Comparison of ENCODE assay signal across 19 cellular contexts in genomic region chr5:152124413-152125082, GRCh38.
"Had no signal": no experiment of that assay in that cellular context is flagged by ENCODE, and none has a peak within 500 bp of the region (broad histone marks: within the 10 kb centered on the region; RNA-seq: fewer than 3 reads in every experiment).

No MANE protein-coding gene starts in this region.

- H3K4me1 Mint-ChIP-seq: activated CD4-positive, alpha-beta T cell treated with anti-CD3 and anti-CD28 coated beads, Interleukin-2, amount 10 ng/mL, durations not matched to agents 7 days and 5 days; activated naive CD8-positive, alpha-beta T cell treated with anti-CD3 and anti-CD28 coated beads for 36 hours had no signal

- H3K27me3 Mint-ChIP-seq: activated naive CD8-positive, alpha-beta T cell treated with anti-CD3 and anti-CD28 coated beads for 36 hours; brain had no signal

- H3K4me3 ChIP-seq: coronary artery, heart left ventricle, sigmoid colon, spleen, stomach, testis had no signal

- ATAC-seq: activated T-cell treated with anti-CD3 and anti-CD28 coated beads, Interleukin-2, amount 50 U/mL, for 72 hours; heart left ventricle; left ventricle myocardium superior had no signal

- H3K4me1 ChIP-seq: heart left ventricle, sigmoid colon, spleen, stomach, testis had no signal

- H3K27ac Mint-ChIP-seq: activated CD4-positive, alpha-beta T cell treated with anti-CD3 and anti-CD28 coated beads, Interleukin-2, amount 10 ng/mL, durations not matched to agents 7 days and 5 days; activated naive CD8-positive, alpha-beta T cell treated with anti-CD3 and anti-CD28 coated beads for 36 hours; activated T-cell treated with anti-CD3 and anti-CD28 coated beads, Interleukin-2, amount 50 U/mL, for 72 hours; memory B cell; T-helper 2 cell treated with Interferon-gamma antibody and Interleukin-4, amounts not matched to agents 5 μg/mL and 100 μg/mL, for 36 hours had no signal

- H3K4me3 Mint-ChIP-seq: activated CD4-positive, alpha-beta T cell treated with anti-CD3 and anti-CD28 coated beads, Interleukin-2, amount 10 ng/mL, durations not matched to agents 7 days and 5 days; activated naive CD8-positive, alpha-beta T cell treated with anti-CD3 and anti-CD28 coated beads for 36 hours; activated T-cell treated with anti-CD3 and anti-CD28 coated beads, Interleukin-2, amount 50 U/mL, for 72 hours; brain; memory B cell; nephron; T-helper 2 cell treated with Interferon-gamma antibody and Interleukin-4, amounts not matched to agents 5 μg/mL and 100 μg/mL, for 36 hours had no signal

- H3K9me3 Mint-ChIP-seq: activated CD4-positive, alpha-beta T cell treated with anti-CD3 and anti-CD28 coated beads, Interleukin-2, amount 10 ng/mL, durations not matched to agents 7 days and 5 days; activated naive CD8-positive, alpha-beta T cell treated with anti-CD3 and anti-CD28 coated beads for 36 hours; activated T-cell treated with anti-CD3 and anti-CD28 coated beads, Interleukin-2, amount 50 U/mL, for 72 hours; brain; memory B cell; nephron; T-helper 2 cell treated with Interferon-gamma antibody and Interleukin-4, amounts not matched to agents 5 μg/mL and 100 μg/mL, for 36 hours had no signal

- DNase-seq: activated CD4-positive, alpha-beta T cell treated with anti-CD3 and anti-CD28 coated beads, Interleukin-2, amount 10 ng/mL, durations not matched to agents 7 days and 5 days; activated CD8-positive, alpha-beta memory T cell treated with anti-CD3 and anti-CD28 coated beads, Interleukin-2, amount 50 U/mL, for 48 hours; activated gamma-delta T cell treated with Interleukin-2 at 50 U/mL for 16 hours; activated naive CD8-positive, alpha-beta T cell treated with anti-CD3 and anti-CD28 coated beads for 36 hours; activated T-cell treated with anti-CD3 and anti-CD28 coated beads, Interleukin-2, amount 50 U/mL, for 72 hours; amygdala; central memory CD4-positive, alpha-beta T cell; effector CD8-positive, alpha-beta T cell; heart left ventricle; left ventricle myocardium superior; sigmoid colon; spleen; stomach; testis had no signal

- H3K27ac ChIP-seq: coronary artery, heart left ventricle, sigmoid colon, spleen, stomach, testis had no signal

- H3K36me3 ChIP-seq: heart left ventricle, sigmoid colon, spleen, stomach had no signal

- H3K36me3 Mint-ChIP-seq: activated naive CD8-positive, alpha-beta T cell treated with anti-CD3 and anti-CD28 coated beads for 36 hours; brain; memory B cell had no signal

- H3K9me3 ChIP-seq: heart left ventricle, sigmoid colon, spleen, stomach, testis had no signal

- H3K27me3 ChIP-seq: sigmoid colon, stomach, testis had no signal
